ENCODE assay signal across 13 cellular contexts in genomic region chr15:64624242-64624641, GRCh38.
DNase-seq lines count a peak whose midpoint lies in the region; ATAC-seq and TF ChIP-seq lines count a peak whose summit lies in the region.
"Had no signal": no experiment of that assay in that cellular context is flagged by ENCODE, and none has a peak within 500 bp of the region (broad histone marks: within the 10 kb centered on the region; RNA-seq: fewer than 3 reads in every experiment).

No MANE protein-coding gene starts in this region.

- H3K9me3 Mint-ChIP-seq in activated CD8-positive, alpha-beta memory T cell treated with anti-CD3 and anti-CD28 coated beads, Interleukin-2, amount 10 ng/mL, durations not matched to agents 7 days and 5 days (ENCODE audit: low read depth), result no peaks in the 10 kb centered on the region
- H3K9me3 Mint-ChIP-seq in activated naive CD8-positive, alpha-beta T cell treated with anti-CD3 and anti-CD28 coated beads, Interleukin-2, amount 50 U/mL, for 24 hours, result no peaks in the 10 kb centered on the region
- no peaks in the 10 kb centered on the region for H3K9me3 Mint-ChIP-seq in stimulated activated effector memory CD8-positive, alpha-beta T cell treated with anti-CD3 and anti-CD28 coated beads, Interleukin-12 subunit alpha, Interleukin-12 subunit beta, amount 100 ng/mL, for 72 hours

- peak overlapping the region; percentile 93 for H3K27ac Mint-ChIP-seq in activated CD8-positive, alpha-beta memory T cell treated with anti-CD3 and anti-CD28 coated beads, Interleukin-2, amount 10 ng/mL, durations not matched to agents 7 days and 5 days
- H3K27ac Mint-ChIP-seq in activated naive CD8-positive, alpha-beta T cell treated with anti-CD3 and anti-CD28 coated beads, Interleukin-2, amount 50 U/mL, for 24 hours, result peak overlapping the region; percentile 95
- H3K27ac Mint-ChIP-seq in stimulated activated effector memory CD8-positive, alpha-beta T cell treated with anti-CD3 and anti-CD28 coated beads, Interleukin-12 subunit alpha, Interleukin-12 subunit beta, amount 100 ng/mL, for 72 hours, result peak overlapping the region; percentile 4

- intact Hi-C loops in Panc1 (cut with micrococcal nuclease; ENCODE audit: unreplicated experiment), result no loop called here
- intact Hi-C loops in spleen (cut with DNase I; ENCODE audit: low total_unique reads), result no loop called here
- intact Hi-C loops in aorta (cut with DNase I), result no loop called here

- TF ChIP-seq POLR2A in spleen (IDR thresholded peaks at IDR 0.05), result no peak

- H3K27me3 ChIP-seq in Panc1 (ENCODE audit: control insufficient read depth, insufficient read depth, low read length) (no peaks in the 10 kb centered on the region), spleen (replicated peaks in 1 of 7) (no peaks in the 10 kb centered on the region), aorta (ENCODE audit: control insufficient read depth in 1 of 2, insufficient read depth in 2 of 2, low read length in 1 of 2) (no peaks in the 10 kb centered on the region)
- H3K27me3 ChIP-seq: heart right ventricle had no signal

- POLR2A ChIA-PET in Panc1 (lab: Charles Lee), result no interaction called here

- H3K27me3 Mint-ChIP-seq in activated CD8-positive, alpha-beta memory T cell treated with anti-CD3 and anti-CD28 coated beads, Interleukin-2, amount 10 ng/mL, durations not matched to agents 7 days and 5 days, result no peaks in the 10 kb centered on the region
- no peaks in the 10 kb centered on the region for H3K27me3 Mint-ChIP-seq in activated naive CD8-positive, alpha-beta T cell treated with anti-CD3 and anti-CD28 coated beads, Interleukin-2, amount 50 U/mL, for 24 hours

- TF ChIP-seq CTCF in Panc1 (IDR thresholded peaks at IDR 0.05) (no peak), spleen (IDR thresholded peaks at IDR 0.05 in 8 of 11, conservative IDR thresholded peaks at IDR 0.05 in 3 of 11) (no peak)

- H3K4me1 ChIP-seq in Panc1 (ENCODE audit: control insufficient read depth, insufficient read depth, low read length) (no peaks in the 10 kb centered on the region), spleen (peaks cover 31 to 86% (median 56%) of the 10 kb centered on the region in 6 donors), aorta (ENCODE audit: control insufficient read depth in 1 of 2, insufficient read depth in 2 of 2, low read length in 2 of 2) (peaks cover 3 to 4% of the 10 kb centered on the region in 2 donors)

- peak; percentile 42 for DNase-seq in activated CD8-positive, alpha-beta memory T cell treated with anti-CD3 and anti-CD28 coated beads, Interleukin-2, amount 10 ng/mL, durations not matched to agents 7 days and 5 days
- DNase-seq in activated CD8-positive, alpha-beta memory T cell treated with anti-CD3 and anti-CD28 coated beads, Interleukin-2, amount 50 U/mL, for 48 hours, result no peak
- DNase-seq in Panc1 (ENCODE audit: low read depth, low spot score), result no peak
- DNase-seq in activated naive CD8-positive, alpha-beta T cell treated with anti-CD3 and anti-CD28 coated beads, Interleukin-2, amount 50 U/mL, for 24 hours, result no peak
- no peak for DNase-seq in stimulated activated effector memory CD8-positive, alpha-beta T cell treated with anti-CD3 and anti-CD28 coated beads, Interleukin-12 subunit alpha, Interleukin-12 subunit beta, amount 100 ng/mL, for 72 hours (ENCODE audit: low spot score in 2 of 2)
- no peak for DNase-seq in spleen
- DNase-seq in NCI-H2227 (lab: John Stamatoyannopoulos, UW; ENCODE audit: unreplicated experiment), result no peak
- no peak for DNase-seq in aorta
- DNase-seq: EL, heart right ventricle, NCI-H2081 treated with DMSO at 0.1 percent for 48 hours had no signal

- 53 to 77% (median 66%) methylated on average over 2 of the region's 2 CpGs for WGBS in spleen, 5 donors
- WGBS in aorta, 2 donors, result 80% methylated on average over 2 of the region's 2 CpGs

- no peak overlapping the region for H3K27ac ChIP-seq in Panc1 (ENCODE audit: low read length)
- peak overlapping the region in 4 of 8 donors; percentile 76 to 82 (median 79) for H3K27ac ChIP-seq in spleen
- no peak overlapping the region for H3K27ac ChIP-seq in aorta (ENCODE audit: low read depth in 1 of 2, low read length in 2 of 2)
- H3K27ac ChIP-seq: A549 had no signal

- H3K9me3 ChIP-seq in Panc1 (ENCODE audit: control insufficient read depth, insufficient read depth, low read depth, low read length) (no peaks in the 10 kb centered on the region), spleen (no peaks in the 10 kb centered on the region), aorta (ENCODE audit: control insufficient read depth, low read length) (no peaks in the 10 kb centered on the region)
- H3K9me3 ChIP-seq: A549, heart right ventricle had no signal

- 0 out of 2 replicates have a peak, but pooled peaks cover 2% of the 10 kb centered on the region for H3K36me3 ChIP-seq in Panc1 (ENCODE audit: control insufficient read depth, insufficient read depth, low read length)
- peaks cover 0 to 13% (median 0%) of the 10 kb centered on the region in 6 donors for H3K36me3 ChIP-seq in spleen
- no peaks in the 10 kb centered on the region for H3K36me3 ChIP-seq in aorta (ENCODE audit: control insufficient read depth in 1 of 2, insufficient read depth in 2 of 2, low read length in 1 of 2)

- H3K4me3 ChIP-seq in Panc1 (ENCODE audit: low read depth in 2 of 2, low read length in 2 of 2) (no peak overlapping the region), spleen (no peak overlapping the region), aorta (ENCODE audit: low read length in 2 of 2) (no peak overlapping the region)
- H3K4me3 ChIP-seq: A549, heart right ventricle, skin epidermis had no signal

- peaks cover 24% of the 10 kb centered on the region for H3K36me3 Mint-ChIP-seq in activated CD8-positive, alpha-beta memory T cell treated with anti-CD3 and anti-CD28 coated beads, Interleukin-2, amount 10 ng/mL, durations not matched to agents 7 days and 5 days
- peaks cover 13% of the 10 kb centered on the region for H3K36me3 Mint-ChIP-seq in activated naive CD8-positive, alpha-beta T cell treated with anti-CD3 and anti-CD28 coated beads, Interleukin-2, amount 50 U/mL, for 24 hours (ENCODE audit: low read depth)
- peaks cover 30% of the 10 kb centered on the region for H3K36me3 Mint-ChIP-seq in stimulated activated effector memory CD8-positive, alpha-beta T cell treated with anti-CD3 and anti-CD28 coated beads, Interleukin-12 subunit alpha, Interleukin-12 subunit beta, amount 100 ng/mL, for 72 hours

- peaks cover 78% of the 10 kb centered on the region for H3K4me1 Mint-ChIP-seq in activated CD8-positive, alpha-beta memory T cell treated with anti-CD3 and anti-CD28 coated beads, Interleukin-2, amount 10 ng/mL, durations not matched to agents 7 days and 5 days
- peaks cover 82% of the 10 kb centered on the region for H3K4me1 Mint-ChIP-seq in activated naive CD8-positive, alpha-beta T cell treated with anti-CD3 and anti-CD28 coated beads, Interleukin-2, amount 50 U/mL, for 24 hours
- H3K4me1 Mint-ChIP-seq in stimulated activated effector memory CD8-positive, alpha-beta T cell treated with anti-CD3 and anti-CD28 coated beads, Interleukin-12 subunit alpha, Interleukin-12 subunit beta, amount 100 ng/mL, for 72 hours, result peaks cover 63% of the 10 kb centered on the region

- in situ Hi-C loops in Panc1 (cut with HindIII; ENCODE audit: low pct_unique_long_range_greater_than_20kb, low sequenced_read_pairs), result no loop called here

- BruUV-seq in Panc1 (replicated peaks; lab: Mats Ljungman, UMichigan), result TSS peak; percentile 55

- CTCF ChIA-PET in activated CD8-positive, alpha-beta memory T cell treated with anti-CD3 and anti-CD28 coated beads, Interleukin-2, amount 10 ng/mL, durations not matched to agents 7 days and 5 days (lab: Charles Lee), result no interaction called here
- CTCF ChIA-PET in Panc1 (lab: Charles Lee), result no interaction called here

- ATAC-seq in activated CD8-positive, alpha-beta memory T cell treated with anti-CD3 and anti-CD28 coated beads, Interleukin-2, amount 10 ng/mL, durations not matched to agents 7 days and 5 days, result no peak
- no peak for ATAC-seq in Panc1
- no peak for ATAC-seq in activated naive CD8-positive, alpha-beta T cell treated with anti-CD3 and anti-CD28 coated beads, Interleukin-2, amount 50 U/mL, for 24 hours
- no peak for ATAC-seq in stimulated activated effector memory CD8-positive, alpha-beta T cell treated with anti-CD3 and anti-CD28 coated beads, Interleukin-12 subunit alpha, Interleukin-12 subunit beta, amount 100 ng/mL, for 72 hours
- ATAC-seq in aorta (ENCODE audit: low FRiP score), result no peak
- ATAC-seq: A549, heart right ventricle had no signal

- no peak overlapping the region for H3K4me3 Mint-ChIP-seq in activated CD8-positive, alpha-beta memory T cell treated with anti-CD3 and anti-CD28 coated beads, Interleukin-2, amount 10 ng/mL, durations not matched to agents 7 days and 5 days
- H3K4me3 Mint-ChIP-seq in activated naive CD8-positive, alpha-beta T cell treated with anti-CD3 and anti-CD28 coated beads, Interleukin-2, amount 50 U/mL, for 24 hours, result no peak overlapping the region
- H3K4me3 Mint-ChIP-seq in stimulated activated effector memory CD8-positive, alpha-beta T cell treated with anti-CD3 and anti-CD28 coated beads, Interleukin-12 subunit alpha, Interleukin-12 subunit beta, amount 100 ng/mL, for 72 hours, result no peak overlapping the region

Comparison
In these comparisons a context has a peak if more than half of its experiments do, and no peak if none do; other contexts are left out.
1. H3K27ac Mint-ChIP-seq: peak in every context shown above with its lines; median percentile 95 in activated naive CD8-positive, alpha-beta T cell treated with anti-CD3 and anti-CD28 coated beads, Interleukin-2, amount 50 U/mL, for 24 hours; 93 in activated CD8-positive, alpha-beta memory T cell treated with anti-CD3 and anti-CD28 coated beads, Interleukin-2, amount 10 ng/mL, durations not matched to agents 7 days and 5 days; 4 in stimulated activated effector memory CD8-positive, alpha-beta T cell treated with anti-CD3 and anti-CD28 coated beads, Interleukin-12 subunit alpha, Interleukin-12 subunit beta, amount 100 ng/mL, for 72 hours.